28 cellular contexts compared by ENCODE assay signal in genomic region chr16:35195864-35196216, GRCh38.
"Had no signal": no experiment of that assay in that cellular context is flagged by ENCODE, and none has a peak within 500 bp of the region (broad histone marks: within the 10 kb centered on the region; RNA-seq: fewer than 3 reads in every experiment).

No MANE protein-coding gene starts in this region.

- H3K4me2 ChIP-seq: KMS-11 had no signal

- DNase-seq: activated CD4-positive, alpha-beta T cell treated with anti-CD3 and anti-CD28 coated beads for 1 hour; activated CD4-positive, alpha-beta T cell treated with anti-CD3 and anti-CD28 coated beads, Interleukin-2, amount 50 U/mL, for 4 hours; activated CD4-positive, CD25-positive, alpha-beta regulatory T cell; activated CD8-positive, alpha-beta T cell treated with anti-CD3 and anti-CD28 coated beads for 36 hours; activated effector memory CD4-positive, alpha-beta T cell treated with anti-CD3 and anti-CD28 coated beads, Interleukin-2, amount 50 U/mL, for 16 hours; activated naive CD4-positive, alpha-beta T cell; activated naive CD4-positive, alpha-beta T cell treated with anti-CD3 and anti-CD28 coated beads, Interleukin-2, amount 50 U/mL, for 16 hours; activated naive CD8-positive, alpha-beta T cell treated with anti-CD3 and anti-CD28 coated beads for 36 hours; activated T-cell treated with anti-CD3 and anti-CD28 coated beads, Interleukin-2, amount 50 U/mL, for 1 hour; activated T-cell treated with anti-CD3 and anti-CD28 coated beads, Interleukin-2, amount 50 U/mL, for 72 hours; amniotic stem cell; aorta; brain microvascular endothelial cell; MM.1S; MV-4-11; NCI-H1092; NCI-H1436 treated with DMSO at 0.1 percent for 48 hours; NCI-H1694 treated with DMSO at 0.1 percent for 48 hours; NCI-H345; NCI-H524 treated with DMSO at 0.1 percent for 48 hours; NK-92 treated with Interleukin-12 subunit alpha and Interleukin-12 subunit beta, amount 100 ng/mL, for 24 hours; PC-3; Peyer's patch; T1000; WERI-Rb-1 had no signal

- ATAC-seq: activated CD8-positive, alpha-beta T cell treated with anti-CD3 and anti-CD28 coated beads for 36 hours; activated T-cell treated with anti-CD3 and anti-CD28 coated beads, Interleukin-2, amount 50 U/mL, for 72 hours; activated T-helper 17 cell treated with anti-CD3 and anti-CD28 coated beads, Interleukin-2, amount 50 U/mL, for 72 hours; PC-3 had no signal

- H3K27me3 ChIP-seq: brain microvascular endothelial cell, Peyer's patch, SJSA1 had no signal

- H3K36me3 ChIP-seq: brain microvascular endothelial cell, Peyer's patch, SJSA1, WERI-Rb-1 had no signal

- H3K4me3 ChIP-seq: Peyer's patch, SJSA1 had no signal

- H3K4me1 ChIP-seq: Peyer's patch, SJSA1 had no signal

- H3K27ac ChIP-seq: brain microvascular endothelial cell, KMS-11, Peyer's patch, SJSA1, WERI-Rb-1 had no signal

- H3K9ac ChIP-seq: KMS-11 had no signal
